ENCODE assay signal across 8 cellular contexts in the genomic region with DNA sequence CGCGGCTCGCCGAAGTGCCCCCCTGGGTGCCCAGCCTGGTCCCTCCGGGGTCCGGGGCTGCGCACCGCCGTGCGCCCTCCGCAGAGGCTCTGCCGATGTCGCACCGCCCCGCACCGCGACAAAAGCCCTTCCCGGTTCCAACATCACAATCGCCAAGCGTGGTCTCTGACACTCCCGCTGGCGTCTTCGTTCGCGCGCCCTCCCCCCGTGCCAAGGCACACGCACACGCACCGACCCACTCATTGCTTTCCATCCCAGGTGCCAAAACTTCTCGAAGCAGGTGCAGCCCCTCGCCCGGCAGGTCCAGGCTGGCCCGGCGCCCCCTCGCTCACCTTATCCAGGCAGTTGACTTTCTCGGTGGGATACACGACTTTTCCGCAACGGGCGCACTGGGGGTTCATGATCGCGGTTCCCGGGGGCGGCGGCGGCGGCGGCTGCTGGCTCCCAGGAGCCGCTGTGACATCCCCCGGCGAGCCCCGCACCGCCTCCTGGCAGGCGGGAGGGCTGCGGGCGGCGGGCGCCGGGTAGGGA.
A peak's percentile ranks its signal among the peaks of the same experiment; 100 is the strongest.
DNase-seq lines count a peak whose midpoint lies in the region; FAIRE-seq and TF ChIP-seq lines count a peak whose summit lies in the region.

No MANE protein-coding gene starts in this region.

- peak overlapping the region; percentile 69 to 75 for H3K4me3 ChIP-seq in cardiac fibroblast (replicated peaks in 1 of 2; ENCODE audit: low read depth in 2 of 2, low read length in 2 of 2)
- peak overlapping the region; percentile 50 for H3K4me3 ChIP-seq in mesodermal cell (ENCODE audit: extremely low read depth, insufficient read depth, low read length, poor library complexity, severe bottlenecking)
- H3K4me3 ChIP-seq in urinary bladder (ENCODE audit: low read depth, low read length), result peak overlapping the region; percentile 64

- no peak for TF ChIP-seq CTCF in cardiac fibroblast (IDR thresholded peaks at IDR 0.05; ENCODE audit: low read depth, low read length)

- TF ChIP-seq POLR2A in H54 (IDR thresholded peaks at IDR 0.05; ENCODE audit: low read depth, low read length), result no peak

- DNase-seq in activated T-cell treated with anti-CD3 and anti-CD28 coated beads for 48 hours (ENCODE audit: low read depth), result peak; percentile 0
- DNase-seq in activated T-cell treated with anti-CD3 and anti-CD28 coated beads for 4 hours, result no peak
- no peak for DNase-seq in cardiac fibroblast (ENCODE audit: low read depth in 2 of 2)
- no peak for DNase-seq in H54 (ENCODE audit: insufficient read length, low spot score)
- DNase-seq in activated CD4-positive, CD25-positive, alpha-beta regulatory T cell treated with anti-CD3 and anti-CD28 coated beads, Interleukin-2, amount 50 U/mL, for 72 hours, result no peak
- no peak for DNase-seq in OCI-M1 (lab: John Stamatoyannopoulos, UW)

- 0% methylated on average over 29 to 56 of the region's 60 CpGs for WGBS in mesodermal cell (ENCODE audit: insufficient coverage in 2 of 2), 2 experiments
- WGBS in urinary bladder, result under 1% methylated on average over 60 of the region's 60 CpGs

- no peaks in the 10 kb centered on the region for H3K9me3 ChIP-seq in mesodermal cell (ENCODE audit: control insufficient read depth, low read length)

- H3K36me3 ChIP-seq in mesodermal cell (ENCODE audit: control insufficient read depth, insufficient read depth, low read length), result no peaks in the 10 kb centered on the region
- no peaks in the 10 kb centered on the region for H3K36me3 ChIP-seq in urinary bladder (ENCODE audit: insufficient read depth)

- no peaks in the 10 kb centered on the region for H3K4me1 ChIP-seq in mesodermal cell (ENCODE audit: control insufficient read depth, insufficient read depth, low read length, poor library complexity, severe bottlenecking)
- no peaks in the 10 kb centered on the region for H3K4me1 ChIP-seq in urinary bladder (ENCODE audit: insufficient read depth)

- FAIRE-seq in H54 (lab: Jason Lieb, UNC), result no peak

- H3K27ac ChIP-seq in mesodermal cell (ENCODE audit: low read depth, low read length, severe bottlenecking), result no peak overlapping the region
- no peak overlapping the region for H3K27ac ChIP-seq in urinary bladder (ENCODE audit: low read depth)
